Comparison of ENCODE assay signal across 9 cellular contexts in genomic region chr4:10096976-10097330, GRCh38. TPM values are rescaled to one million over a fixed set of nuclear protein-coding genes. Genes with fewer than 3 reads are reported as not detected.
A peak's percentile ranks its signal among the peaks of the same experiment; 100 is the strongest.
DNase-seq lines count a peak whose midpoint lies in the region; ATAC-seq, FAIRE-seq and TF ChIP-seq lines count a peak whose summit lies in the region.
"Had no signal": no experiment of that assay in that cellular context is flagged by ENCODE, and none has a peak within 500 bp of the region (broad histone marks: within the 10 kb centered on the region; RNA-seq: fewer than 3 reads in every experiment).

No MANE protein-coding gene starts in this region.

- TF ChIP-seq EP300 in gastroesophageal sphincter (IDR thresholded peaks at IDR 0.05) = no peak

- H3K4me1 Mint-ChIP-seq in activated T-cell treated with anti-CD3 and anti-CD28 coated beads, Interleukin-2, amount 50 U/mL, for 72 hours (ENCODE audit: low read depth) = peaks cover 98% of the 10 kb centered on the region
- peaks cover 68 to 96% of the 10 kb centered on the region in 2 donors for H3K4me1 Mint-ChIP-seq in stimulated activated naive B cell treated with anti-CD40 and anti-IgM and Interleukin-4, amounts not matched to agents 10 μg/mL and 1 μg/mL and 100 μg/mL, for 72 hours

- no peak overlapping the region for H3K56ac ChIP-seq in IMR-90 (ENCODE audit: extremely low read depth, insufficient read depth, low read length)

- H3K4me2 ChIP-seq in IMR-90 (ENCODE audit: low read depth, low read length) = no peak overlapping the region; the same call in 1 of the 2 replicates

- H2BK15ac ChIP-seq in IMR-90 (ENCODE audit: low read depth, low read length) = no peak overlapping the region

- H2BK20ac ChIP-seq in IMR-90 (ENCODE audit: low read depth, low read length) = no peak overlapping the region

- no peak overlapping the region for H4K5ac ChIP-seq in IMR-90 (ENCODE audit: low read depth, low read length)

- H3K18ac ChIP-seq in IMR-90 (ENCODE audit: low read depth, low read length) = no peak overlapping the region; the same call in 1 of the 2 replicates

- H3K27me3 ChIP-seq in IMR-90 (ENCODE audit: control insufficient read depth, insufficient read depth, low read length) = no peaks in the 10 kb centered on the region
- no peaks in the 10 kb centered on the region for H3K27me3 ChIP-seq in gastroesophageal sphincter

- H3K27ac ChIP-seq in IMR-90 (ENCODE audit: insufficient read depth, low read length) = peak overlapping the region; percentile 77
- peak overlapping the region; percentile 24 to 99 (median 94) for H3K27ac ChIP-seq in gastroesophageal sphincter

- peak overlapping the region; percentile 86 for H3K4ac ChIP-seq in IMR-90 (ENCODE audit: low read depth, low read length)

- no peak for TF ChIP-seq RAD21 in IMR-90 (IDR thresholded peaks at IDR 0.05; ENCODE audit: low read length)

- peaks cover 64% of the 10 kb centered on the region for H3K4me1 ChIP-seq in IMR-90 (ENCODE audit: control insufficient read depth, insufficient read depth, low read length)
- H3K4me1 ChIP-seq in gastroesophageal sphincter = peaks cover 12 to 100% (median 77%) of the 10 kb centered on the region in 3 donors

- no peak for FAIRE-seq in GM19239 (lab: Jason Lieb, UNC)

- DNase-seq in IMR-90 (no peak), DMS53 (lab: John Stamatoyannopoulos, UW) (no peak), GM19239 (ENCODE audit: insufficient read length, low spot score) (no peak), dedifferentiated amniotic fluid mesenchymal stem cell (ENCODE audit: extremely low spot score) (no peak)
- no peak for DNase-seq in activated T-cell treated with anti-CD3 and anti-CD28 coated beads, Interleukin-2, amount 50 U/mL, for 72 hours
- no peak for DNase-seq in stimulated activated naive B cell treated with anti-CD40 and anti-IgM and Interleukin-4, amounts not matched to agents 10 μg/mL and 1 μg/mL and 100 μg/mL, for 72 hours
- DNase-seq: left cardiac atrium had no signal

- in situ Hi-C loops in IMR-90 (cut with MboI; ENCODE audit: low sequenced_read_pairs) = loop anchor here (25.0 kb wide), 2 partner anchors 90 to 1660 kb away; partner anchors contain the start of genes ACOX3 and TRMT44

- no peak overlapping the region for H4K91ac ChIP-seq in IMR-90 (ENCODE audit: insufficient read depth, low read depth, low read length)

- WGBS in IMR-90 (ENCODE audit: extremely low coverage in 2 of 2, insufficient read length in 1 of 2), 2 experiments = 98% methylated on average over 6 of the region's 9 CpGs; no CpG with 5 or more reads in 1 of the 2 experiments
- 34 to 40% methylated on average over 1 to 6 of the region's 9 CpGs for WGBS in gastroesophageal sphincter (ENCODE audit: low coverage in 1 of 2), 2 donors

- peak overlapping the region; percentile 56 for H3K14ac ChIP-seq in IMR-90 (replicated peaks; ENCODE audit: low read depth, low read length)

- peak overlapping the region; percentile 76; the same call in 1 of the 2 replicates for H2BK120ac ChIP-seq in IMR-90 (ENCODE audit: low read depth, low read length)

- peak overlapping the region; percentile 22 for H2AK9ac ChIP-seq in IMR-90 (replicated peaks; ENCODE audit: low read depth, low read length, poor library complexity)

- peak overlapping the region; percentile 86 for H3K27ac Mint-ChIP-seq in activated T-cell treated with anti-CD3 and anti-CD28 coated beads, Interleukin-2, amount 50 U/mL, for 72 hours
- peak overlapping the region; percentile 91 for H3K27ac Mint-ChIP-seq in stimulated activated naive B cell treated with anti-CD40 and anti-IgM and Interleukin-4, amounts not matched to agents 10 μg/mL and 1 μg/mL and 100 μg/mL, for 72 hours

- peaks cover 100% of the 10 kb centered on the region for H4K20me1 ChIP-seq in IMR-90 (ENCODE audit: insufficient read depth, low read length)

- no peaks in the 10 kb centered on the region for H3K27me3 Mint-ChIP-seq in activated T-cell treated with anti-CD3 and anti-CD28 coated beads, Interleukin-2, amount 50 U/mL, for 72 hours (ENCODE audit: low read depth)
- H3K27me3 Mint-ChIP-seq in stimulated activated naive B cell treated with anti-CD40 and anti-IgM and Interleukin-4, amounts not matched to agents 10 μg/mL and 1 μg/mL and 100 μg/mL, for 72 hours = no peaks in the 10 kb centered on the region

- CTCF ChIA-PET in IMR-90 (lab: Yijun Ruan, JAX) = no interaction called here

- H3K36me3 Mint-ChIP-seq in activated T-cell treated with anti-CD3 and anti-CD28 coated beads, Interleukin-2, amount 50 U/mL, for 72 hours (ENCODE audit: insufficient read depth in 2 of 2) = peaks cover 7 to 33% of the 10 kb centered on the region in 2 donors
- H3K36me3 Mint-ChIP-seq in stimulated activated naive B cell treated with anti-CD40 and anti-IgM and Interleukin-4, amounts not matched to agents 10 μg/mL and 1 μg/mL and 100 μg/mL, for 72 hours = peaks cover 79 to 89% of the 10 kb centered on the region in 2 donors

- intact Hi-C loops in IMR-90 (cut with micrococcal nuclease) = loop anchor here (1.0 to 5.0 kb wide), 2 partner anchors 9 to 50 kb away; no protein-coding TSS in a partner anchor

- no peak overlapping the region for H2AFZ ChIP-seq in IMR-90 (replicated peaks; ENCODE audit: low read length, poor library complexity)

- H3K36me3 ChIP-seq in IMR-90 (ENCODE audit: control insufficient read depth, insufficient read depth, low read length) = peaks cover 89% of the 10 kb centered on the region
- H3K36me3 ChIP-seq in gastroesophageal sphincter = peaks cover 0 to 90% of the 10 kb centered on the region in 2 donors

- H3K79me1 ChIP-seq in IMR-90 (ENCODE audit: low read depth in 1 of 2, low read length in 2 of 2) = peaks cover 19 to 83% of the 10 kb centered on the region in 2 experiments

- H3K4me3 Mint-ChIP-seq in activated T-cell treated with anti-CD3 and anti-CD28 coated beads, Interleukin-2, amount 50 U/mL, for 72 hours = peak overlapping the region; percentile 38 to 60
- H3K4me3 Mint-ChIP-seq in stimulated activated naive B cell treated with anti-CD40 and anti-IgM and Interleukin-4, amounts not matched to agents 10 μg/mL and 1 μg/mL and 100 μg/mL, for 72 hours = peak overlapping the region in 1 of 2 donors; percentile 41

- H3K23ac ChIP-seq in IMR-90 (ENCODE audit: low read depth, low read length) = 0 out of 2 replicates have a peak overlapping the region, but pooled peaks have one; percentile 8

- H2BK5ac ChIP-seq in IMR-90 (ENCODE audit: low read depth, low read length, poor library complexity, severe bottlenecking) = peak overlapping the region; percentile 87

- no peak overlapping the region for H3K4me3 ChIP-seq in IMR-90 (ENCODE audit: insufficient read depth, low read depth, low read length)
- no peak overlapping the region for H3K4me3 ChIP-seq in gastroesophageal sphincter

- BruUV-seq in IMR-90 (replicated peaks; lab: Mats Ljungman, UMichigan) = no TSS peak

- no peak overlapping the region for H3K9ac ChIP-seq in IMR-90 (ENCODE audit: low read depth, low read length)

- H2AK5ac ChIP-seq in IMR-90 (ENCODE audit: low read depth, low read length) = peak overlapping the region; percentile 84; the same call in 1 of the 2 replicates

- dilution Hi-C loops in IMR-90 (cut with HindIII; ENCODE audit: low sequenced_read_pairs, unreplicated experiment) = no loop called here

- H3K9me1 ChIP-seq in IMR-90 (ENCODE audit: insufficient read depth, low read length) = peaks cover 58% of the 10 kb centered on the region

- H3K9me3 Mint-ChIP-seq in activated T-cell treated with anti-CD3 and anti-CD28 coated beads, Interleukin-2, amount 50 U/mL, for 72 hours = no peaks in the 10 kb centered on the region
- no peaks in the 10 kb centered on the region for H3K9me3 Mint-ChIP-seq in stimulated activated naive B cell treated with anti-CD40 and anti-IgM and Interleukin-4, amounts not matched to agents 10 μg/mL and 1 μg/mL and 100 μg/mL, for 72 hours

- ATAC-seq in IMR-90 (ENCODE audit: low read depth) (no peak), gastroesophageal sphincter (no peak), HG02938 (IDR thresholded peaks at IDR 0.05; ENCODE audit: unreplicated experiment) (no peak)
- ATAC-seq in activated T-cell treated with anti-CD3 and anti-CD28 coated beads, Interleukin-2, amount 50 U/mL, for 72 hours (replicated peaks in 1 of 2) = no peak
- no peak for ATAC-seq in stimulated activated naive B cell treated with anti-CD40 and anti-IgM and Interleukin-4, amounts not matched to agents 10 μg/mL and 1 μg/mL and 100 μg/mL, for 72 hours (replicated peaks)

- POLR2A ChIA-PET in IMR-90 (lab: Charles Lee; ENCODE audit: unreplicated experiment) = interaction anchor here (1.7 kb wide), 1 partner anchor 20 kb away, joined by 5 read pairs; the partner anchor contains the start of gene WDR1

- no peak for TF ChIP-seq CTCF in IMR-90 (conservative IDR thresholded peaks at IDR 0.05; ENCODE audit: low read depth, low read length)
- TF ChIP-seq CTCF in gastroesophageal sphincter (IDR thresholded peaks at IDR 0.05) = no peak

- H3K9me3 ChIP-seq in IMR-90 (ENCODE audit: control insufficient read depth, insufficient read depth, low read length) = no peaks in the 10 kb centered on the region
- H3K9me3 ChIP-seq in gastroesophageal sphincter = no peaks in the 10 kb centered on the region

- H4K8ac ChIP-seq in IMR-90 (ENCODE audit: low read depth in 2 of 2, low read length in 2 of 2) = peak overlapping the region in 1 of 2 experiments; percentile 72; a peak in 2 of 4 replicates

- no peak for TF ChIP-seq POLR2A in IMR-90 (IDR thresholded peaks at IDR 0.05; ENCODE audit: low read depth, low read length)
- TF ChIP-seq POLR2A in gastroesophageal sphincter (IDR thresholded peaks at IDR 0.05) = no peak

TF ChIP-seq in IMR-90, 13 proteins besides CTCF, POLR2A, EP300 and RAD21:
- no peak for TF ChIP-seq CHD1 (IDR thresholded peaks at IDR 0.05; ENCODE audit: low read depth, low read length)

RNA-seq across cellular contexts. Expression of gene WDR1, which starts 19.6 kb away (rescaled TPM):
- total RNA-seq in IMR-90 (2012; rRNA removed) = 782 and 992 TPM in 2 replicates
- 725 and 739 TPM in 2 replicates for polyA plus RNA-seq in IMR-90 (2012; rRNA removed)
- 709 and 1,014 TPM in 2 replicates for polyA plus RNA-seq in IMR-90 (2012; cell fraction: cytosol; rRNA removed)
- 487 and 886 TPM in 2 replicates for polyA plus RNA-seq in IMR-90 (2012; cell fraction: nucleus; rRNA removed; ENCODE audit: low replicate concordance)
- 100 to 1,000 TPM; 304 to 326 TPM for total RNA-seq in activated T-cell treated with anti-CD3 and anti-CD28 coated beads, Interleukin-2, amount 50 U/mL, for 72 hours
- total RNA-seq in gastroesophageal sphincter = 100 to 1,000 TPM; 353 to 530 (median 419) TPM
